8 cellular contexts compared by ENCODE assay signal in the genomic region with DNA sequence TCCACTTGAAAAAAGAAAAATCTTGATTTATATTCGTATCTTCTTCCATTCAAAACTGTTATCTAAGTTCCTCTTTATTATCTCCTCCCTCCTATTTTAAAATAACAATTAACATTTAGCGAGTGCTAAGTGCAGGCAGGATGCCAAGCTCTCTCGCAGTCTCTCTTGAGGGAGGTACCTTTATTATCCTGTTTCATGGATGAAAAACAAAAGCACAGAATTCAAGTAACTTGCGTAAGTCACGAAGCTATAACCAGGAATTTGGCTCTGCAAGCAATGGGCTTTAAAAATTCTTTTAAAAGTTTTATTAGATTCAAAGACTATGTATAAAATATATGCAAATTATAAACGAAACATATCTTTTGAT.
DNase-seq lines count a peak whose midpoint lies in the region; ATAC-seq and TF ChIP-seq lines count a peak whose summit lies in the region.

No MANE protein-coding gene starts in this region.

- intact Hi-C loops in activated CD4-positive, alpha-beta memory T cell treated with anti-CD3 and anti-CD28 coated beads for 36 hours (cut with micrococcal nuclease), result no loop called here

- H3K27ac ChIP-seq in liver (ENCODE audit: low read depth in 1 of 2, low read length in 2 of 2) (peak overlapping the region; percentile 95), urinary bladder (ENCODE audit: low read depth) (peak overlapping the region; percentile 87)

- H3K4me3 ChIP-seq in cardiac fibroblast (replicated peaks in 1 of 2; ENCODE audit: low read depth in 2 of 2, low read length in 2 of 2) (peak overlapping the region; percentile 44 to 67), liver (ENCODE audit: low read depth in 1 of 3, low read length in 3 of 3) (peak overlapping the region; percentile 82 to 95 (median 92)), urinary bladder (ENCODE audit: low read depth, low read length) (peak overlapping the region; percentile 84)

- CTCF ChIA-PET in activated CD4-positive, alpha-beta memory T cell treated with anti-CD3 and anti-CD28 coated beads, Interleukin-2, amount 10 ng/mL, durations not matched to agents 7 days and 5 days (lab: Charles Lee), result no interaction called here
- CTCF ChIA-PET in activated CD4-positive, alpha-beta memory T cell treated with anti-CD3 and anti-CD28 coated beads for 36 hours (lab: Charles Lee), result no interaction called here

- H3K9me3 ChIP-seq in liver (ENCODE audit: control insufficient read depth in 4 of 4, low read length in 3 of 4), result no peaks in the 10 kb centered on the region

- H3K9me3 Mint-ChIP-seq in activated CD4-positive, alpha-beta memory T cell treated with anti-CD3 and anti-CD28 coated beads, Interleukin-2, amount 10 ng/mL, durations not matched to agents 7 days and 5 days, result no peaks in the 10 kb centered on the region
- H3K9me3 Mint-ChIP-seq in activated CD4-positive, alpha-beta memory T cell treated with anti-CD3 and anti-CD28 coated beads for 36 hours, result no peaks in the 10 kb centered on the region

- no peaks in the 10 kb centered on the region for H3K27me3 ChIP-seq in liver (ENCODE audit: control insufficient read depth in 4 of 4, insufficient read depth in 4 of 4, low read length in 3 of 4)

- no peak overlapping the region for H3K27ac Mint-ChIP-seq in activated CD4-positive, alpha-beta memory T cell treated with anti-CD3 and anti-CD28 coated beads, Interleukin-2, amount 10 ng/mL, durations not matched to agents 7 days and 5 days
- no peak overlapping the region for H3K27ac Mint-ChIP-seq in activated CD4-positive, alpha-beta memory T cell treated with anti-CD3 and anti-CD28 coated beads for 36 hours

- peaks cover 26% of the 10 kb centered on the region for H3K27me3 Mint-ChIP-seq in activated CD4-positive, alpha-beta memory T cell treated with anti-CD3 and anti-CD28 coated beads, Interleukin-2, amount 10 ng/mL, durations not matched to agents 7 days and 5 days
- peaks cover 19% of the 10 kb centered on the region for H3K27me3 Mint-ChIP-seq in activated CD4-positive, alpha-beta memory T cell treated with anti-CD3 and anti-CD28 coated beads for 36 hours

- H3K36me3 ChIP-seq in liver (ENCODE audit: control insufficient read depth in 4 of 4, insufficient read depth in 3 of 4, low read depth in 1 of 4, low read length in 3 of 4), result no peaks in the 10 kb centered on the region
- no peaks in the 10 kb centered on the region for H3K36me3 ChIP-seq in urinary bladder (ENCODE audit: insufficient read depth)

- ATAC-seq in HG02970 (IDR thresholded peaks at IDR 0.05; ENCODE audit: low FRiP score, unreplicated experiment) (no peak), HG03457 (IDR thresholded peaks at IDR 0.05; ENCODE audit: unreplicated experiment) (no peak)

- 2% methylated on average over 6 of the region's 6 CpGs for WGBS in liver
- under 1% methylated on average over 6 of the region's 6 CpGs for WGBS in urinary bladder

- H3K4me3 Mint-ChIP-seq in activated CD4-positive, alpha-beta memory T cell treated with anti-CD3 and anti-CD28 coated beads, Interleukin-2, amount 10 ng/mL, durations not matched to agents 7 days and 5 days, result peak overlapping the region; percentile 19
- H3K4me3 Mint-ChIP-seq in activated CD4-positive, alpha-beta memory T cell treated with anti-CD3 and anti-CD28 coated beads for 36 hours, result no peak overlapping the region

- TF ChIP-seq CTCF in cardiac fibroblast (IDR thresholded peaks at IDR 0.05; ENCODE audit: low read depth, low read length) (no peak), liver (IDR thresholded peaks at IDR 0.05; ENCODE audit: low read depth, low read length, missing input control) (no peak)

- H3K9ac ChIP-seq in liver (ENCODE audit: low read depth in 1 of 2, low read length in 2 of 2), result peak overlapping the region in 1 of 2 donors; percentile 87

- no peak for TF ChIP-seq RAD21 in liver (IDR thresholded peaks at IDR 0.05)

- POLR2A ChIA-PET in activated CD4-positive, alpha-beta memory T cell treated with anti-CD3 and anti-CD28 coated beads, Interleukin-2, amount 10 ng/mL, durations not matched to agents 7 days and 5 days (lab: Charles Lee), result no interaction called here
- POLR2A ChIA-PET in activated CD4-positive, alpha-beta memory T cell treated with anti-CD3 and anti-CD28 coated beads for 36 hours (lab: Charles Lee), result no interaction called here

- DNase-seq in activated CD4-positive, alpha-beta memory T cell treated with anti-CD3 and anti-CD28 coated beads, Interleukin-2, amount 10 ng/mL, durations not matched to agents 7 days and 5 days, result no peak
- no peak for DNase-seq in activated CD4-positive, alpha-beta memory T cell treated with anti-CD3 and anti-CD28 coated beads for 36 hours
- DNase-seq in NCI-H345 (lab: John Stamatoyannopoulos, UW) (peak; percentile 29), cardiac fibroblast (ENCODE audit: low read depth in 2 of 2) (peak; percentile 81 to 82)

- H3K4me1 Mint-ChIP-seq in activated CD4-positive, alpha-beta memory T cell treated with anti-CD3 and anti-CD28 coated beads, Interleukin-2, amount 10 ng/mL, durations not matched to agents 7 days and 5 days, result peaks cover 5% of the 10 kb centered on the region
- H3K4me1 Mint-ChIP-seq in activated CD4-positive, alpha-beta memory T cell treated with anti-CD3 and anti-CD28 coated beads for 36 hours (ENCODE audit: low read depth), result peaks cover 4% of the 10 kb centered on the region

- no peaks in the 10 kb centered on the region for H3K36me3 Mint-ChIP-seq in activated CD4-positive, alpha-beta memory T cell treated with anti-CD3 and anti-CD28 coated beads, Interleukin-2, amount 10 ng/mL, durations not matched to agents 7 days and 5 days (ENCODE audit: low read depth)
- H3K36me3 Mint-ChIP-seq in activated CD4-positive, alpha-beta memory T cell treated with anti-CD3 and anti-CD28 coated beads for 36 hours, result no peaks in the 10 kb centered on the region

- H3K4me1 ChIP-seq in liver (ENCODE audit: control insufficient read depth in 4 of 4, insufficient read depth in 4 of 4, low read length in 3 of 4) (peaks cover 0 to 34% (median 28%) of the 10 kb centered on the region in 4 donors), urinary bladder (ENCODE audit: insufficient read depth) (no peaks in the 10 kb centered on the region)

TF ChIP-seq in liver, 16 proteins besides CTCF, POLR2A, EP300 and RAD21 (continues in another document):
- TF ChIP-seq YY1 (IDR thresholded peaks at IDR 0.05) (no peak), EGR1 (IDR thresholded peaks at IDR 0.05; ENCODE audit: low read depth in 2 of 2) (no peak), HNF4G (IDR thresholded peaks at IDR 0.05) (no peak), GABPA (IDR thresholded peaks at IDR 0.05 in 1 of 2, conservative IDR thresholded peaks at IDR 0.05 in 1 of 2) (no peak), SP1 (IDR thresholded peaks at IDR 0.05) (no peak), NR2F2 (IDR thresholded peaks at IDR 0.05) (no peak), TAF1 (conservative IDR thresholded peaks at IDR 0.05) (no peak), FOXA1 (IDR thresholded peaks at IDR 0.05) (no peak), RXRA (IDR thresholded peaks at IDR 0.05) (no peak), HNF4A (conservative IDR thresholded peaks at IDR 0.05) (no peak), FOXA2 (IDR thresholded peaks at IDR 0.05) (no peak), JUND (IDR thresholded peaks at IDR 0.05) (no peak)
- TF ChIP-seq, protein P1, sequence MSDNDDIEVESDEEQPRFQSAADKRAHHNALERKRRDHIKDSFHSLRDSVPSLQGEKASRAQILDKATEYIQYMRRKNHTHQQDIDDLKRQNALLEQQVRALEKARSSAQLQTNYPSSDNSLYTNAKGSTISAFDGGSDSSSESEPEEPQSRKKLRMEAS (IDR thresholded peaks at IDR 0.05), result no peak
- TF ChIP-seq, protein P2, sequence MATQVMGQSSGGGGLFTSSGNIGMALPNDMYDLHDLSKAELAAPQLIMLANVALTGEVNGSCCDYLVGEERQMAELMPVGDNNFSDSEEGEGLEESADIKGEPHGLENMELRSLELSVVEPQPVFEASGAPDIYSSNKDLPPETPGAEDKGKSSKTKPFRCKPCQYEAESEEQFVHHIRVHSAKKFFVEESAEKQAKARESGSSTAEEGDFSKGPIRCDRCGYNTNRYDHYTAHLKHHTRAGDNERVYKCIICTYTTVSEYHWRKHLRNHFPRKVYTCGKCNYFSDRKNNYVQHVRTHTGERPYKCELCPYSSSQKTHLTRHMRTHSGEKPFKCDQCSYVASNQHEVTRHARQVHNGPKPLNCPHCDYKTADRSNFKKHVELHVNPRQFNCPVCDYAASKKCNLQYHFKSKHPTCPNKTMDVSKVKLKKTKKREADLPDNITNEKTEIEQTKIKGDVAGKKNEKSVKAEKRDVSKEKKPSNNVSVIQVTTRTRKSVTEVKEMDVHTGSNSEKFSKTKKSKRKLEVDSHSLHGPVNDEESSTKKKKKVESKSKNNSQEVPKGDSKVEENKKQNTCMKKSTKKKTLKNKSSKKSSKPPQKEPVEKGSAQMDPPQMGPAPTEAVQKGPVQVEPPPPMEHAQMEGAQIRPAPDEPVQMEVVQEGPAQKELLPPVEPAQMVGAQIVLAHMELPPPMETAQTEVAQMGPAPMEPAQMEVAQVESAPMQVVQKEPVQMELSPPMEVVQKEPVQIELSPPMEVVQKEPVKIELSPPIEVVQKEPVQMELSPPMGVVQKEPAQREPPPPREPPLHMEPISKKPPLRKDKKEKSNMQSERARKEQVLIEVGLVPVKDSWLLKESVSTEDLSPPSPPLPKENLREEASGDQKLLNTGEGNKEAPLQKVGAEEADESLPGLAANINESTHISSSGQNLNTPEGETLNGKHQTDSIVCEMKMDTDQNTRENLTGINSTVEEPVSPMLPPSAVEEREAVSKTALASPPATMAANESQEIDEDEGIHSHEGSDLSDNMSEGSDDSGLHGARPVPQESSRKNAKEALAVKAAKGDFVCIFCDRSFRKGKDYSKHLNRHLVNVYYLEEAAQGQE (IDR thresholded peaks at IDR 0.05), result no peak
- TF ChIP-seq, protein P3, sequence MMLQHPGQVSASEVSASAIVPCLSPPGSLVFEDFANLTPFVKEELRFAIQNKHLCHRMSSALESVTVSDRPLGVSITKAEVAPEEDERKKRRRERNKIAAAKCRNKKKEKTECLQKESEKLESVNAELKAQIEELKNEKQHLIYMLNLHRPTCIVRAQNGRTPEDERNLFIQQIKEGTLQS (IDR thresholded peaks at IDR 0.05), result no peak

Comparison
In these comparisons a context has a peak if more than half of its experiments do, and no peak if none do; other contexts are left out.
1. DNase-seq: peak in NCI-H345 (single experiment) and cardiac fibroblast (2 of 2); none in activated CD4-positive, alpha-beta memory T cell treated with anti-CD3 and anti-CD28 coated beads, Interleukin-2, amount 10 ng/mL, durations not matched to agents 7 days and 5 days (single experiment) and activated CD4-positive, alpha-beta memory T cell treated with anti-CD3 and anti-CD28 coated beads for 36 hours (single experiment).
2. Peak in every context shown above with its lines, with median percentiles within 50 percentile points of each other: H3K4me3 ChIP-seq.